Comparison of ENCODE assay signal across 21 cellular contexts in the genomic region with DNA sequence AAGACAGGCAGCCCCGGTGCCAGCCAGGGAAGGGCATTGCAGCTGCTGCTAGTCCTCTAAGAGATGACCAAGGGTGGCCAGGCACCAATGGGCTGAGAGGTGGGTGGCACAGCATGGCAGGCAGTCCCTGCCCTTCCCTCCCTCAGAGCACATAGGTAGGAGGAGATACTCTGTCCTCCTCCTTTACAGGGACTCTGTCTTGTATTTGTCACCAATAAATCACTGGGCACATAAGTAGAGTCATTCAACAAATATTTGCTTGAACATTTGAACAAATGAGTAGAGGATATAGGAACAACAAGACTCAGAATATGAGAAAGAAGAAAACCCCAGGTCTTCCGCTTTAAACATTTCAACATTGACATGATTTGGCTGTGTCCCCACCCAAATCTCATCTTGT.
DNase-seq lines count a peak whose midpoint lies in the region; ATAC-seq, FAIRE-seq and TF ChIP-seq lines count a peak whose summit lies in the region.
"Had no signal": no experiment of that assay in that cellular context is flagged by ENCODE, and none has a peak within 500 bp of the region (broad histone marks: within the 10 kb centered on the region; RNA-seq: fewer than 3 reads in every experiment).

No MANE protein-coding gene starts in this region.

- no peak overlapping the region for H2AFZ ChIP-seq in H1 (ENCODE audit: low read length)

- no peak overlapping the region for H3K4me3 ChIP-seq in H1 (ENCODE audit: extremely low read depth in 1 of 4, insufficient read depth in 2 of 4, low read depth in 3 of 4, low read length in 4 of 4)
- no peak overlapping the region for H3K4me3 ChIP-seq in effector memory CD4-positive, alpha-beta T cell (ENCODE audit: insufficient read depth, low read depth, low read length, poor library complexity, severe bottlenecking)
- H3K4me3 ChIP-seq: A549 had no signal

- no peak for ATAC-seq in GM18868 (IDR thresholded peaks at IDR 0.05; ENCODE audit: unreplicated experiment)
- ATAC-seq: A549 had no signal

- CTCF ChIA-PET in H1 (lab: Charles Lee; ENCODE audit: partially characterized antibody): interaction anchor here (1.0 to 1.5 kb wide), 2 partner anchors 25 to 53 kb away, joined by 3 to 6 read pairs; no protein-coding TSS in a partner anchor

- peaks cover 31% of the 10 kb centered on the region for H3K4me1 Mint-ChIP-seq in neural crest cell

- H4K20me1 ChIP-seq in H1 (replicated peaks in 1 of 2; ENCODE audit: control insufficient read depth in 1 of 2, insufficient read depth in 2 of 2, low read length in 2 of 2): peaks cover 0 to 1% of the 10 kb centered on the region in 2 experiments

- H3K14ac ChIP-seq in H1 (ENCODE audit: insufficient read length): no peak overlapping the region

- no peak overlapping the region for H2BK5ac ChIP-seq in H1 (ENCODE audit: low read depth, low read length)

- FAIRE-seq in HTR-8/SVneo (lab: Jason Lieb, UNC) (peak; percentile 58), H1 (lab: Jason Lieb, UNC) (no peak)
- FAIRE-seq: A549, GM12891 had no signal

- no peak overlapping the region for H4K5ac ChIP-seq in H1 (ENCODE audit: insufficient read length, low read depth, low read length)

- H3K56ac ChIP-seq in H1 (replicated peaks; ENCODE audit: insufficient read length, low read depth, low read length): no peak overlapping the region

- peak overlapping the region; percentile 22 for H4K91ac ChIP-seq in H1 (replicated peaks; ENCODE audit: insufficient read length, low read length)

- H2BK20ac ChIP-seq in H1 (ENCODE audit: low read length): no peak overlapping the region

- H3K27me3 ChIP-seq in H1 (replicated peaks in 1 of 4; ENCODE audit: control insufficient read depth in 3 of 4, extremely low read depth in 1 of 4, insufficient read depth in 3 of 4, low read length in 3 of 4): no peaks in the 10 kb centered on the region
- H3K27me3 ChIP-seq in effector memory CD4-positive, alpha-beta T cell (replicated peaks; ENCODE audit: control insufficient read depth, insufficient read depth, low read length, poor library complexity, severe bottlenecking): peaks cover 2% of the 10 kb centered on the region

- H3K27ac Mint-ChIP-seq in neural crest cell (ENCODE audit: unreplicated experiment): peak overlapping the region; percentile 90
- H3K27ac Mint-ChIP-seq: B cell had no signal

- peaks cover 15% of the 10 kb centered on the region for H3K9me3 Mint-ChIP-seq in neural crest cell

- no peak overlapping the region for H2BK12ac ChIP-seq in H1 (ENCODE audit: low read depth, low read length)

- H3K4me2 ChIP-seq in H1 (ENCODE audit: insufficient read depth in 1 of 2, low read depth in 2 of 2, low read length in 2 of 2): no peak overlapping the region
- H3K4me2 ChIP-seq: A549 had no signal

- no peak overlapping the region for H2AK5ac ChIP-seq in H1 (ENCODE audit: low read depth, low read length)

- no peak for TF ChIP-seq RAD21 in H1 (IDR thresholded peaks at IDR 0.05 in 1 of 2, conservative IDR thresholded peaks at IDR 0.05 in 1 of 2; ENCODE audit: low read depth in 2 of 2, low read length in 2 of 2)

- WGBS in H1 (ENCODE audit: extremely low coverage in 1 of 2, insufficient coverage in 1 of 2, insufficient read length in 1 of 2, insufficient replicate concordance in 2 of 2, low coverage in 1 of 2, low lambda C conversion rate in 2 of 2, missing lambda C conversion rate in 1 of 2), 2 experiments: 90% methylated on average over 2 of the region's 2 CpGs; no CpG with 5 or more reads in 1 of the 2 experiments

- POLR2A ChIA-PET in H1 (lab: Charles Lee; ENCODE audit: partially characterized antibody): interaction anchor here (0.9 kb wide), 1 partner anchor 76 kb away, joined by 3 read pairs; no protein-coding TSS in a partner anchor

- H3K23ac ChIP-seq in H1 (ENCODE audit: insufficient read length): no peak overlapping the region

- H3K4me1 ChIP-seq in H1 (replicated peaks in 1 of 4; ENCODE audit: control insufficient read depth in 3 of 4, insufficient read depth in 4 of 4, low read length in 3 of 4): no peaks in the 10 kb centered on the region
- H3K4me1 ChIP-seq in effector memory CD4-positive, alpha-beta T cell (ENCODE audit: control insufficient read depth, insufficient read depth, low read length, poor library complexity, severe bottlenecking): no peaks in the 10 kb centered on the region
- H3K4me1 ChIP-seq: A549 had no signal

- no peak overlapping the region for H4K8ac ChIP-seq in H1 (ENCODE audit: extremely low read depth, insufficient read depth, low read length)

- no peak overlapping the region for H3K18ac ChIP-seq in H1 (ENCODE audit: extremely low read depth, low read length)

- DNase-seq in DMS53 treated with DMSO at 0.1 percent for 48 hours (lab: John Stamatoyannopoulos, UW; ENCODE audit: unreplicated experiment): peak; percentile 1
- DNase-seq in HTR-8/SVneo (ENCODE audit: insufficient read length, low spot score): no peak
- DNase-seq in H1 (ENCODE audit: low read depth in 1 of 2, low spot score in 2 of 2): no peak
- DNase-seq in neural crest cell (ENCODE audit: low read depth, low spot score): no peak
- DNase-seq in germinal center (ENCODE audit: low spot score): no peak
- no peak for DNase-seq in NCI-H446 treated with DMSO at 0.1 percent for 48 hours (lab: John Stamatoyannopoulos, UW)
- DNase-seq in effector memory CD4-positive, alpha-beta T cell: no peak
- DNase-seq: H7, MV-4-11, NCI-H1105 treated with DMSO at 0.1 percent for 48 hours, NCI-H2081, NCI-H2171, NCI-H345, NCI-H524 treated with DMSO at 0.1 percent for 48 hours, Right ventricle myocardium superior had no signal

- H3K79me2 ChIP-seq in H1 (ENCODE audit: control insufficient read depth in 1 of 2, insufficient read depth in 2 of 2, low read length in 2 of 2): no peaks in the 10 kb centered on the region

- peaks cover 0 to 4% (median 0%) of the 10 kb centered on the region in 4 experiments; a peak in 1 of 8 replicates for H3K36me3 ChIP-seq in H1 (ENCODE audit: control insufficient read depth in 2 of 4, insufficient read depth in 4 of 4, low read length in 3 of 4)
- no peaks in the 10 kb centered on the region for H3K36me3 ChIP-seq in effector memory CD4-positive, alpha-beta T cell (ENCODE audit: control insufficient read depth, insufficient read depth, low read length)

- H2BK120ac ChIP-seq in H1 (replicated peaks; ENCODE audit: low read depth, low read length): no peak overlapping the region

- H3K79me1 ChIP-seq in H1 (ENCODE audit: low read depth, low read length): no peaks in the 10 kb centered on the region

- no peak overlapping the region for H3K27ac ChIP-seq in H1 (ENCODE audit: low read depth, low read length)
- H3K27ac ChIP-seq in effector memory CD4-positive, alpha-beta T cell (ENCODE audit: insufficient read depth, low read length, poor library complexity, severe bottlenecking): no peak overlapping the region
- H3K27ac ChIP-seq: A549 had no signal

- no peak overlapping the region for H2BK15ac ChIP-seq in H1 (ENCODE audit: low read length)

- H3K27me3 Mint-ChIP-seq in neural crest cell (ENCODE audit: low read depth): no peaks in the 10 kb centered on the region
- H3K27me3 Mint-ChIP-seq: IgD-negative memory B cell had no signal

- no peak overlapping the region for H3K9ac ChIP-seq in H1 (replicated peaks in 1 of 4; ENCODE audit: extremely low read depth in 1 of 4, low read depth in 3 of 4, low read length in 3 of 4)

- TF ChIP-seq EP300 in H1 (IDR thresholded peaks at IDR 0.05; ENCODE audit: borderline replicate concordance in 1 of 2, low read depth in 2 of 2, low read length in 2 of 2): no peak

- H3K4ac ChIP-seq in H1 (replicated peaks; ENCODE audit: insufficient read length, low read depth, low read length): no peak overlapping the region

- no peak for TF ChIP-seq CTCF in H1 (IDR thresholded peaks at IDR 0.05; ENCODE audit: control extremely low read depth in 1 of 3, insufficient read depth in 1 of 3, low read depth in 1 of 3, low read length in 3 of 3)
- TF ChIP-seq CTCF in neural crest cell (conservative IDR thresholded peaks at IDR 0.05): no peak

- H3K23me2 ChIP-seq in H1 (ENCODE audit: low read depth, low read length): no peaks in the 10 kb centered on the region; the same call in 1 of the 2 replicates

- H3K4me3 Mint-ChIP-seq in neural crest cell: no peak overlapping the region
- H3K4me3 Mint-ChIP-seq: B cell, CD14-positive monocyte, IgD-negative memory B cell had no signal

- TF ChIP-seq POLR2A in H1 (IDR thresholded peaks at IDR 0.05; ENCODE audit: control extremely low read depth in 1 of 2, low read depth in 2 of 2, low read length in 2 of 2): no peak

- no peaks in the 10 kb centered on the region; a peak in 1 of 4 replicates for H3K9me3 ChIP-seq in H1 (ENCODE audit: insufficient read depth in 2 of 2, low read depth in 1 of 2, low read length in 1 of 2)
- no peaks in the 10 kb centered on the region for H3K9me3 ChIP-seq in effector memory CD4-positive, alpha-beta T cell (ENCODE audit: control insufficient read depth, low read length)
- H3K9me3 ChIP-seq: A549 had no signal

- H3K36me3 Mint-ChIP-seq in neural crest cell (ENCODE audit: low read depth): peaks cover 22% of the 10 kb centered on the region
- H3K36me3 Mint-ChIP-seq: CD14-positive monocyte had no signal

TF ChIP-seq in H1, 55 proteins besides CTCF, POLR2A, EP300 and RAD21 (continues in another document):
- TF ChIP-seq BCL11A (IDR thresholded peaks at IDR 0.05; ENCODE audit: low read depth in 2 of 2, low read length in 2 of 2) (no peak), TEAD4 (IDR thresholded peaks at IDR 0.05; ENCODE audit: low read depth, low read length) (no peak), PHF8 (conservative IDR thresholded peaks at IDR 0.05; ENCODE audit: low read depth, low read length) (no peak), BRCA1 (IDR thresholded peaks at IDR 0.05; ENCODE audit: low read depth, low read length) (no peak), NRF1 (IDR thresholded peaks at IDR 0.05; ENCODE audit: low read depth, low read length) (no peak), JUN (IDR thresholded peaks at IDR 0.05; ENCODE audit: low read depth, low read length) (no peak), SRF (IDR thresholded peaks at IDR 0.05; ENCODE audit: low read depth, low read length) (no peak)
- TF ChIP-seq, protein P1, sequence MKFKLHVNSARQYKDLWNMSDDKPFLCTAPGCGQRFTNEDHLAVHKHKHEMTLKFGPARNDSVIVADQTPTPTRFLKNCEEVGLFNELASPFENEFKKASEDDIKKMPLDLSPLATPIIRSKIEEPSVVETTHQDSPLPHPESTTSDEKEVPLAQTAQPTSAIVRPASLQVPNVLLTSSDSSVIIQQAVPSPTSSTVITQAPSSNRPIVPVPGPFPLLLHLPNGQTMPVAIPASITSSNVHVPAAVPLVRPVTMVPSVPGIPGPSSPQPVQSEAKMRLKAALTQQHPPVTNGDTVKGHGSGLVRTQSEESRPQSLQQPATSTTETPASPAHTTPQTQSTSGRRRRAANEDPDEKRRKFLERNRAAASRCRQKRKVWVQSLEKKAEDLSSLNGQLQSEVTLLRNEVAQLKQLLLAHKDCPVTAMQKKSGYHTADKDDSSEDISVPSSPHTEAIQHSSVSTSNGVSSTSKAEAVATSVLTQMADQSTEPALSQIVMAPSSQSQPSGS (IDR thresholded peaks at IDR 0.05; ENCODE audit: low read length): no peak
- TF ChIP-seq, protein P2, sequence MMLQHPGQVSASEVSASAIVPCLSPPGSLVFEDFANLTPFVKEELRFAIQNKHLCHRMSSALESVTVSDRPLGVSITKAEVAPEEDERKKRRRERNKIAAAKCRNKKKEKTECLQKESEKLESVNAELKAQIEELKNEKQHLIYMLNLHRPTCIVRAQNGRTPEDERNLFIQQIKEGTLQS (IDR thresholded peaks at IDR 0.05; ENCODE audit: insufficient read depth, low read depth, low read length): no peak
